In the genomic region with DNA sequence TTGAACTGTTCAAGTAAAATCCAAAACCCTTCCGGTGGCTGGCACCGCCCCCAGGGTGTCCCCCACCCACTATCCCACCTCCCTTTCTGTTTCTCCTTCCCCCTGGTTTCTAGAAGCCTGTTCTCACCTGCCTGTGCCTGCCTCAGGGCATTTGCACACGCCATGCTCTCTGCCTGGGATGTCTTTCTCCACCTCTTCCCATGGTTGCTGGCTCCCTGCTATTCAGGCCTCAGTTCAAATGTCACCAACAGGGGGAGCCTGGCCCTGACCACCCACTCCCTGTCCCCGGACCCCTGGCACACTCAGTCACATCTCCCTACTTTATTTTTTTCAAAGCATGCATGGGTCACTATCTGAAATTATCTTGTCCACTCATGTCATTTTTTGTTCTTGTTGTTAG, we compare ENCODE assay signal across 2 cellular contexts.
TF ChIP-seq lines count a peak whose summit lies in the region.

No MANE protein-coding gene starts in this region.

TF ChIP-seq in GM23338, 12 proteins besides CTCF, POLR2A, EP300 and RAD21 (continued from another document):
- no peak for TF ChIP-seq EZH2 (IDR thresholded peaks at IDR 0.05; ENCODE audit: low read depth, unreplicated experiment)
- no peak for TF ChIP-seq CREB1 (CRISPR knock-in tag; IDR thresholded peaks at IDR 0.05; ENCODE audit: low read depth)
- TF ChIP-seq POLR2AphosphoS5 (IDR thresholded peaks at IDR 0.05; ENCODE audit: low read depth): no peak
- no peak for TF ChIP-seq NANOG (IDR thresholded peaks at IDR 0.05; ENCODE audit: borderline replicate concordance)
- no peak for TF ChIP-seq ZNF114 (CRISPR knock-in tag; IDR thresholded peaks at IDR 0.05)
- TF ChIP-seq, protein P1, sequence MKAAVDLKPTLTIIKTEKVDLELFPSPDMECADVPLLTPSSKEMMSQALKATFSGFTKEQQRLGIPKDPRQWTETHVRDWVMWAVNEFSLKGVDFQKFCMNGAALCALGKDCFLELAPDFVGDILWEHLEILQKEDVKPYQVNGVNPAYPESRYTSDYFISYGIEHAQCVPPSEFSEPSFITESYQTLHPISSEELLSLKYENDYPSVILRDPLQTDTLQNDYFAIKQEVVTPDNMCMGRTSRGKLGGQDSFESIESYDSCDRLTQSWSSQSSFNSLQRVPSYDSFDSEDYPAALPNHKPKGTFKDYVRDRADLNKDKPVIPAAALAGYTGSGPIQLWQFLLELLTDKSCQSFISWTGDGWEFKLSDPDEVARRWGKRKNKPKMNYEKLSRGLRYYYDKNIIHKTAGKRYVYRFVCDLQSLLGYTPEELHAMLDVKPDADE (IDR thresholded peaks at IDR 0.05): no peak
TF ChIP-seq in GM23338: peak in this region for 0.

TF ChIP-seq in WTC11, 78 proteins besides CTCF, POLR2A, EP300 and RAD21 (continued from another document):
- TF ChIP-seq GTF2I (CRISPR knock-in tag; conservative IDR thresholded peaks at IDR 0.05): 0 out of 2 replicates have a peak, but pooled peaks have one; percentile 41
- no peak for TF ChIP-seq HMGA2 (CRISPR knock-in tag; IDR thresholded peaks at IDR 0.05)
- no peak for TF ChIP-seq TEAD4 (CRISPR knock-in tag; IDR thresholded peaks at IDR 0.05)
- TF ChIP-seq SMAD3 (CRISPR knock-in tag; IDR thresholded peaks at IDR 0.05; ENCODE audit: borderline replicate concordance): no peak
- TF ChIP-seq ZBTB21 (CRISPR knock-in tag; IDR thresholded peaks at IDR 0.05; ENCODE audit: borderline replicate concordance): no peak
- TF ChIP-seq, protein P2, sequence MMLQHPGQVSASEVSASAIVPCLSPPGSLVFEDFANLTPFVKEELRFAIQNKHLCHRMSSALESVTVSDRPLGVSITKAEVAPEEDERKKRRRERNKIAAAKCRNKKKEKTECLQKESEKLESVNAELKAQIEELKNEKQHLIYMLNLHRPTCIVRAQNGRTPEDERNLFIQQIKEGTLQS (CRISPR knock-in tag; conservative IDR thresholded peaks at IDR 0.05): no peak
- no peak for TF ChIP-seq ZNF671 (CRISPR knock-in tag; IDR thresholded peaks at IDR 0.05)
- no peak for TF ChIP-seq GABPB1 (CRISPR knock-in tag; IDR thresholded peaks at IDR 0.05)
